ENCODE assay signal across 12 cellular contexts in the genomic region with DNA sequence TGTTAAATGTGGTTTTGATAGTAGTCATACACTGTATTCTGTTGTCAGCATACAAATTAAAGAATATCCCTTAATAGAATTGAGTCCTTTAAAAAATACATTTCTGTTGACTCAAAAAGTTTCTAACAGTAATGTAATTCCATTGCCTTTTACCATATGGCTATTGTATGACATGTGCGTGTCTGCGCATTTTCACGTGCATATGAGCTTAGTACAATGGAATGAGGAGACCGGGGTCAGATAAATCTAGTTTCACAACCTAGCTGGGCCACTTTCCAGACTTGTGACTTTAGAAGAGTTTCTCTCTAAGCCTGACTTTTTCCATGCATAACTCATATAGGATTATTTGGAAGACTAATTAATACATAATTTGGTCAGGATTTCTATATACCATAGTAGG. TPM values are rescaled to one million over a fixed set of nuclear protein-coding genes. Genes with fewer than 3 reads are reported as not detected.
DNase-seq lines count a peak whose midpoint lies in the region; ATAC-seq and TF ChIP-seq lines count a peak whose summit lies in the region.
"Had no signal": no experiment of that assay in that cellular context is flagged by ENCODE, and none has a peak within 500 bp of the region (broad histone marks: within the 10 kb centered on the region; RNA-seq: fewer than 3 reads in every experiment).

No MANE protein-coding gene starts in this region.

- H3K9me3 ChIP-seq in ascending aorta = no peaks in the 10 kb centered on the region
- no peaks in the 10 kb centered on the region for H3K9me3 ChIP-seq in subcutaneous abdominal adipose tissue (ENCODE audit: control insufficient read depth in 5 of 5, low read length in 5 of 5)

- peak; percentile 97 for DNase-seq in HFFc6
- peak in 1 of 2 donors; percentile 77 for DNase-seq in ascending aorta (ENCODE audit: low spot score in 2 of 2)
- DNase-seq in iris pigment epithelial cell (ENCODE audit: low read depth) = peak; percentile 99
- DNase-seq in DMS53 treated with DMSO at 0.1 percent for 48 hours (lab: John Stamatoyannopoulos, UW; ENCODE audit: unreplicated experiment) = no peak
- DNase-seq in NCI-H510A treated with DMSO at 0.1 percent for 48 hours (lab: John Stamatoyannopoulos, UW) = no peak
- DNase-seq: activated CD4-positive, alpha-beta T cell treated with anti-CD3 and anti-CD28 coated beads for 36 hours; stimulated activated CD8-positive, alpha-beta memory T cell treated with anti-CD3 and anti-CD28 coated beads, Interleukin-4, amount 100 ng/mL, for 48 hours had no signal

- ATAC-seq in HG03457 (IDR thresholded peaks at IDR 0.05; ENCODE audit: unreplicated experiment) (no peak), HG03439 (IDR thresholded peaks at IDR 0.05; ENCODE audit: unreplicated experiment) (no peak)
- ATAC-seq: Panc1 had no signal

- H3K4me3 Mint-ChIP-seq in HFFc6 = peak overlapping the region; percentile 88
- H3K4me3 Mint-ChIP-seq: activated CD4-positive, alpha-beta T cell treated with anti-CD3 and anti-CD28 coated beads for 36 hours; brain had no signal

- H3K27ac ChIP-seq in ascending aorta = peak overlapping the region; percentile 92 to 99
- peak overlapping the region; percentile 93 for H3K27ac ChIP-seq in subcutaneous abdominal adipose tissue (ENCODE audit: low read depth, low read length)

- peaks cover 63% of the 10 kb centered on the region for H3K36me3 Mint-ChIP-seq in HFFc6 (ENCODE audit: low read depth)

- TF ChIP-seq CTCF in HFFc6 (IDR thresholded peaks at IDR 0.05) (no peak), ascending aorta (IDR thresholded peaks at IDR 0.05) (no peak)

- peak overlapping the region; percentile 97 for H3K27ac Mint-ChIP-seq in HFFc6

- H3K4me3 ChIP-seq in ascending aorta = no peak overlapping the region
- no peak overlapping the region for H3K4me3 ChIP-seq in subcutaneous abdominal adipose tissue (ENCODE audit: low read depth in 1 of 5, low read length in 5 of 5)

- H3K36me3 ChIP-seq in ascending aorta (peaks cover 5 to 33% of the 10 kb centered on the region in 2 donors), subcutaneous abdominal adipose tissue (ENCODE audit: control insufficient read depth in 5 of 5, insufficient read depth in 5 of 5, low read length in 5 of 5) (peaks cover 5 to 40% (median 22%) of the 10 kb centered on the region in 5 donors)

- no peaks in the 10 kb centered on the region for H3K9me3 Mint-ChIP-seq in HFFc6
- H3K9me3 Mint-ChIP-seq: brain had no signal

- H3K27me3 ChIP-seq in ascending aorta (no peaks in the 10 kb centered on the region), subcutaneous abdominal adipose tissue (ENCODE audit: control insufficient read depth in 5 of 5, insufficient read depth in 4 of 5, low read length in 5 of 5) (no peaks in the 10 kb centered on the region)

- intact Hi-C loops in ascending aorta (cut with DNase I) = no loop called here

- H3K4me1 ChIP-seq in ascending aorta (peaks cover 12 to 68% of the 10 kb centered on the region in 2 donors), subcutaneous abdominal adipose tissue (ENCODE audit: control insufficient read depth in 5 of 5, insufficient read depth in 5 of 5, low read length in 5 of 5) (peaks cover 7 to 68% (median 52%) of the 10 kb centered on the region in 5 donors)

- peaks cover 92% of the 10 kb centered on the region for H3K4me1 Mint-ChIP-seq in HFFc6 (ENCODE audit: low read depth)

- H3K27me3 Mint-ChIP-seq in HFFc6 (ENCODE audit: insufficient read depth) = no peaks in the 10 kb centered on the region
- H3K27me3 Mint-ChIP-seq: activated CD4-positive, alpha-beta T cell treated with anti-CD3 and anti-CD28 coated beads for 36 hours; brain had no signal

- peak overlapping the region in 2 of 5 donors; percentile 70 to 72 for H3K9ac ChIP-seq in subcutaneous abdominal adipose tissue (ENCODE audit: low read length in 5 of 5)

RNA-seq across cellular contexts. Expression of a gene that starts 38.7 kb away (rescaled TPM):
- total RNA-seq in HFFc6 (2021; fragmentation: NEBNext Ultra II Directional; extraction: Animal tissue kit (Norgen Biotek cat#: 25700)) = 100 to 1,000 TPM; 146 to 172 (median 158) TPM
- 101 TPM for total RNA-seq in ascending aorta

Comparison
In these comparisons a context has a peak if more than half of its experiments do, and no peak if none do; other contexts are left out.
1. DNase-seq: peak in HFFc6 (single experiment) and iris pigment epithelial cell (single experiment); none in DMS53 treated with DMSO at 0.1 percent for 48 hours (single experiment) and NCI-H510A treated with DMSO at 0.1 percent for 48 hours (single experiment).